In genomic region chr9:31314241-31314640, GRCh38 we compare ENCODE assay signal across 28 cellular contexts.
DNase-seq lines count a peak whose midpoint lies in the region; ATAC-seq and TF ChIP-seq lines count a peak whose summit lies in the region.
"Had no signal": no experiment of that assay in that cellular context is flagged by ENCODE, and none has a peak within 500 bp of the region (broad histone marks: within the 10 kb centered on the region; RNA-seq: fewer than 3 reads in every experiment).

No MANE protein-coding gene starts in this region.

- DNase-seq in mammary epithelial cell (no peak), breast epithelium (ENCODE audit: low spot score in 2 of 2) (no peak), choroid plexus epithelial cell (ENCODE audit: low read depth) (peak; percentile 15), fibroblast of villous mesenchyme (ENCODE audit: low read depth) (peak; percentile 50), lower lobe of right lung (no peak)
- DNase-seq in naive thymus-derived CD4-positive, alpha-beta T cell = no peak
- DNase-seq: Caco-2; CD8-positive, alpha-beta T cell; DMS 273 treated with DMSO at 0.1 percent for 48 hours; DMS79; EL; GDM1; Kasumi-1; MV-4-11; NCI-H1105; NCI-H1436 treated with DMSO at 0.1 percent for 48 hours; NCI-H187 treated with DMSO at 0.1 percent for 48 hours; NCI-H446; NCI-H524 treated with DMSO at 0.1 percent for 48 hours; NCI-H774; PC-3 had no signal

- H3K27ac ChIP-seq in mammary epithelial cell (ENCODE audit: insufficient read depth, low read depth, low read length) = no peak overlapping the region
- no peak overlapping the region for H3K27ac ChIP-seq in breast epithelium
- no peak overlapping the region for H3K27ac ChIP-seq in naive thymus-derived CD4-positive, alpha-beta T cell (ENCODE audit: low read depth, low read length)
- H3K27ac ChIP-seq in lower lobe of right lung = no peak overlapping the region
- H3K27ac ChIP-seq: A549, C4-2B had no signal

- 95% methylated on average over 1 of the region's 1 CpG for WGBS in mammary epithelial cell (ENCODE audit: low coverage, missing lambda C conversion rate)

- H3K27me3 ChIP-seq in mammary epithelial cell (ENCODE audit: insufficient read depth, low read length) (no peaks in the 10 kb centered on the region), breast epithelium (no peaks in the 10 kb centered on the region), lower lobe of right lung (ENCODE audit: low read depth) (no peaks in the 10 kb centered on the region)
- no peaks in the 10 kb centered on the region for H3K27me3 ChIP-seq in naive thymus-derived CD4-positive, alpha-beta T cell (ENCODE audit: control insufficient read depth in 2 of 2, insufficient read depth in 2 of 2, low read length in 2 of 2)

- no peaks in the 10 kb centered on the region for H3K9me3 ChIP-seq in mammary epithelial cell (replicated peaks; ENCODE audit: insufficient read depth, low read length)
- H3K9me3 ChIP-seq in breast epithelium = no peaks in the 10 kb centered on the region
- H3K9me3 ChIP-seq in naive thymus-derived CD4-positive, alpha-beta T cell (ENCODE audit: control insufficient read depth in 2 of 3, low read length in 3 of 3) = no peaks in the 10 kb centered on the region
- H3K9me3 ChIP-seq in lower lobe of right lung = no peaks in the 10 kb centered on the region
- H3K9me3 ChIP-seq: A549, Caco-2 had no signal

- H3K9me3 Mint-ChIP-seq in naive thymus-derived CD4-positive, alpha-beta T cell = peaks cover 0 to 13% (median 3%) of the 10 kb centered on the region in 11 donors

- H3K27ac Mint-ChIP-seq in naive thymus-derived CD4-positive, alpha-beta T cell = peak overlapping the region in 2 of 9 donors; percentile 39 to 55
- H3K27ac Mint-ChIP-seq: B cell; CD8-positive, alpha-beta T cell had no signal

- no peaks in the 10 kb centered on the region for H4K20me1 ChIP-seq in mammary epithelial cell (ENCODE audit: insufficient read depth, low read length)

- no peaks in the 10 kb centered on the region for H3K79me2 ChIP-seq in mammary epithelial cell (ENCODE audit: insufficient read depth, low read length)

- TF ChIP-seq CTCF in mammary epithelial cell (conservative IDR thresholded peaks at IDR 0.05 in 1 of 2, IDR thresholded peaks at IDR 0.05 in 1 of 2; ENCODE audit: extremely low read depth in 1 of 2, insufficient read depth in 1 of 2, low read depth in 1 of 2, low read length in 2 of 2) (no peak), breast epithelium (IDR thresholded peaks at IDR 0.05) (no peak), choroid plexus epithelial cell (conservative IDR thresholded peaks at IDR 0.05; ENCODE audit: low read depth, low read length) (no peak), fibroblast of villous mesenchyme (IDR thresholded peaks at IDR 0.05; ENCODE audit: insufficient read depth, low read depth, low read length) (no peak), lower lobe of right lung (IDR thresholded peaks at IDR 0.05) (no peak)

- H3K27me3 Mint-ChIP-seq in naive thymus-derived CD4-positive, alpha-beta T cell = peaks cover 0 to 5% (median 0%) of the 10 kb centered on the region in 5 donors
- H3K27me3 Mint-ChIP-seq: B cell had no signal

- H3K36me3 ChIP-seq in mammary epithelial cell (ENCODE audit: insufficient read depth, low read length) (no peaks in the 10 kb centered on the region), breast epithelium (no peaks in the 10 kb centered on the region), lower lobe of right lung (no peaks in the 10 kb centered on the region)
- H3K36me3 ChIP-seq in naive thymus-derived CD4-positive, alpha-beta T cell (ENCODE audit: control insufficient read depth in 2 of 3, insufficient read depth in 3 of 3, low read length in 3 of 3) = no peaks in the 10 kb centered on the region

- H2AFZ ChIP-seq in mammary epithelial cell (ENCODE audit: low read depth, low read length) = peak overlapping the region; percentile 36

- no peak overlapping the region for H3K4me3 Mint-ChIP-seq in naive thymus-derived CD4-positive, alpha-beta T cell
- H3K4me3 Mint-ChIP-seq: B cell; CD8-positive, alpha-beta T cell had no signal

- no TSS peak for BruUV-seq in mammary epithelial cell (replicated peaks; lab: Mats Ljungman, UMichigan)

- in situ Hi-C loops in mammary epithelial cell (cut with MboI; ENCODE audit: low sequenced_read_pairs in 2 of 2) = no loop called here

- H3K4me1 ChIP-seq in mammary epithelial cell (ENCODE audit: insufficient read depth, low read length) = no peaks in the 10 kb centered on the region
- H3K4me1 ChIP-seq in breast epithelium = no peaks in the 10 kb centered on the region
- no peaks in the 10 kb centered on the region for H3K4me1 ChIP-seq in naive thymus-derived CD4-positive, alpha-beta T cell (ENCODE audit: control insufficient read depth in 2 of 2, insufficient read depth in 2 of 2, low read length in 2 of 2)
- H3K4me1 ChIP-seq in lower lobe of right lung = no peaks in the 10 kb centered on the region
- H3K4me1 ChIP-seq: A549, Caco-2 had no signal

- H3K4me1 Mint-ChIP-seq in naive thymus-derived CD4-positive, alpha-beta T cell = peaks cover 0 to 20% (median 11%) of the 10 kb centered on the region in 7 donors
- H3K4me1 Mint-ChIP-seq: B cell had no signal

- ATAC-seq in HG02981 (IDR thresholded peaks at IDR 0.05; ENCODE audit: unreplicated experiment) (no peak), lower lobe of right lung (no peak), GM21576 (IDR thresholded peaks at IDR 0.05; ENCODE audit: unreplicated experiment) (no peak)
- ATAC-seq in naive thymus-derived CD4-positive, alpha-beta T cell = no peak
- ATAC-seq: A549; CD8-positive, alpha-beta T cell; GM12878; K562; PC-3 had no signal

- H3K36me3 Mint-ChIP-seq in naive thymus-derived CD4-positive, alpha-beta T cell = peaks cover 0 to 7% (median 0%) of the 10 kb centered on the region in 5 donors
- H3K36me3 Mint-ChIP-seq: CD8-positive, alpha-beta T cell had no signal

- CTCF ChIA-PET in mammary epithelial cell (lab: Charles Lee; ENCODE audit: low non-redundant PET) = no interaction called here
- CTCF ChIA-PET in naive thymus-derived CD4-positive, alpha-beta T cell (lab: Charles Lee) = no interaction called here

- intact Hi-C loops in mammary epithelial cell (cut with micrococcal nuclease) = no loop called here
- intact Hi-C loops in breast epithelium (cut with DNase I; ENCODE audit: low total_unique reads) = no loop called here
- intact Hi-C loops in naive thymus-derived CD4-positive, alpha-beta T cell (cut with micrococcal nuclease) = no loop called here
- intact Hi-C loops in lower lobe of right lung (cut with DNase I) = no loop called here

- no peak overlapping the region for H3K9ac ChIP-seq in mammary epithelial cell (ENCODE audit: insufficient read depth, low read length)

- dilution Hi-C loops in mammary epithelial cell (cut with HindIII; ENCODE audit: low sequenced_read_pairs) = no loop called here

- no peak overlapping the region for H3K4me3 ChIP-seq in mammary epithelial cell (replicated peaks in 1 of 3; ENCODE audit: insufficient read depth in 1 of 3, low read depth in 2 of 3, low read length in 3 of 3)
- no peak overlapping the region for H3K4me3 ChIP-seq in breast epithelium
- no peak overlapping the region for H3K4me3 ChIP-seq in choroid plexus epithelial cell (ENCODE audit: low read depth, low read length)
- H3K4me3 ChIP-seq in fibroblast of villous mesenchyme (ENCODE audit: low read depth, low read length) = no peak overlapping the region
- H3K4me3 ChIP-seq in naive thymus-derived CD4-positive, alpha-beta T cell (ENCODE audit: low read length) = no peak overlapping the region
- H3K4me3 ChIP-seq in lower lobe of right lung = no peak overlapping the region
- H3K4me3 ChIP-seq: A549, GM12878, K562 had no signal

- POLR2A ChIA-PET in naive thymus-derived CD4-positive, alpha-beta T cell (lab: Charles Lee) = interaction anchor here (2.3 kb wide), 1 partner anchor 34 kb away, joined by 5 read pairs; no protein-coding TSS in a partner anchor

- no peak for TF ChIP-seq POLR2A in breast epithelium (IDR thresholded peaks at IDR 0.05)

- no peak overlapping the region for H3K4me2 ChIP-seq in mammary epithelial cell (ENCODE audit: insufficient read depth, low read depth, low read length)
- H3K4me2 ChIP-seq: A549 had no signal

Comparison
In these comparisons a context has a peak if more than half of its experiments do, and no peak if none do; other contexts are left out.
1. DNase-seq: peak in choroid plexus epithelial cell (single experiment) and fibroblast of villous mesenchyme (single experiment); none in mammary epithelial cell (single experiment), breast epithelium (0 of 2), naive thymus-derived CD4-positive, alpha-beta T cell (0 of 9) and lower lobe of right lung (single experiment).